In the genomic region with DNA sequence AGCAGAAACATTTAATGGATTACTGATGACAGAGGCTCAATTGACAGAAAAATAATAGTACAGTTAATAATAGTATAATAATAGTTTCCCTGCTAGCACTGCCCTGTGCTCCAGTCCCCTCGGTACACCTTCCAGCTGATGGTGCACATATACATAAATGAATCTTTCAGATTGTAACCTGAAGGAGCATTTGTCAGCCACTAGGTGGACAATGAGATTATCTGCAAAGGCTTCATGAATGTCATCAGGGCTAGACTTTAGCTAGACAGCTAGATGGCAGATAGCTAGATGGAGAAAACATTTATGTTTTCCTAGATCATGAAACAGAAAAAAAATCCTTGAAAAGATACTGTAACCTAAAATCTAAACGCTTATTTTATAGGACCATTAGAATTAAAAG, we compare ENCODE assay signal across 8 cellular contexts.
DNase-seq lines count a peak whose midpoint lies in the region; ATAC-seq and TF ChIP-seq lines count a peak whose summit lies in the region.

No MANE protein-coding gene starts in this region.

- no peak overlapping the region for H3K27ac ChIP-seq in tibial nerve

- no peaks in the 10 kb centered on the region for H3K27me3 ChIP-seq in tibial nerve

- H3K9me3 Mint-ChIP-seq in activated T-helper 2 cell treated with anti-CD3 and anti-CD28 coated beads, Interferon-gamma antibody, Interleukin-2, Interleukin-4, amounts not matched to agents 10 μg/mL and 5 μg/mL and 100 μg/mL, durations not matched to agents 14 hours and 24 hours and 36 hours: no peaks in the 10 kb centered on the region

- TF ChIP-seq POLR2A in tibial nerve (IDR thresholded peaks at IDR 0.05): no peak

- no peaks in the 10 kb centered on the region for H3K4me1 ChIP-seq in tibial nerve

- H3K36me3 Mint-ChIP-seq in activated T-helper 2 cell treated with anti-CD3 and anti-CD28 coated beads, Interferon-gamma antibody, Interleukin-2, Interleukin-4, amounts not matched to agents 10 μg/mL and 5 μg/mL and 100 μg/mL, durations not matched to agents 14 hours and 24 hours and 36 hours (ENCODE audit: low read depth): no peaks in the 10 kb centered on the region

- peak; percentile 99 for ATAC-seq in GM18499 (IDR thresholded peaks at IDR 0.05; ENCODE audit: insufficient read depth, unreplicated experiment)
- peak; percentile 96 for ATAC-seq in GM21576 (IDR thresholded peaks at IDR 0.05; ENCODE audit: unreplicated experiment)

- H3K4me1 Mint-ChIP-seq in activated T-helper 2 cell treated with anti-CD3 and anti-CD28 coated beads, Interferon-gamma antibody, Interleukin-2, Interleukin-4, amounts not matched to agents 10 μg/mL and 5 μg/mL and 100 μg/mL, durations not matched to agents 14 hours and 24 hours and 36 hours (ENCODE audit: low read depth): no peaks in the 10 kb centered on the region

- H3K9me3 ChIP-seq in tibial nerve: no peaks in the 10 kb centered on the region

- H3K4me3 ChIP-seq in epithelial cell of esophagus (ENCODE audit: low read length): no peak overlapping the region
- H3K4me3 ChIP-seq in tibial nerve: no peak overlapping the region

- no peak overlapping the region for H3K27ac Mint-ChIP-seq in activated T-helper 2 cell treated with anti-CD3 and anti-CD28 coated beads, Interferon-gamma antibody, Interleukin-2, Interleukin-4, amounts not matched to agents 10 μg/mL and 5 μg/mL and 100 μg/mL, durations not matched to agents 14 hours and 24 hours and 36 hours

- no peaks in the 10 kb centered on the region for H3K36me3 ChIP-seq in tibial nerve

- WGBS in tibial nerve, 2 donors: 75 to 82% methylated on average over 2 of the region's 2 CpGs

- H3K4me3 Mint-ChIP-seq in activated T-helper 2 cell treated with anti-CD3 and anti-CD28 coated beads, Interferon-gamma antibody, Interleukin-2, Interleukin-4, amounts not matched to agents 10 μg/mL and 5 μg/mL and 100 μg/mL, durations not matched to agents 14 hours and 24 hours and 36 hours (ENCODE audit: low read depth): no peak overlapping the region

- TF ChIP-seq EP300 in Ishikawa (IDR thresholded peaks at IDR 0.05; ENCODE audit: borderline replicate concordance) (no peak), tibial nerve (IDR thresholded peaks at IDR 0.05) (no peak)

- TF ChIP-seq RAD21 in Ishikawa (IDR thresholded peaks at IDR 0.05; ENCODE audit: low read depth): peak; percentile 25; the same call in 1 of the 2 replicates

- peaks cover 2% of the 10 kb centered on the region for H3K27me3 Mint-ChIP-seq in activated T-helper 2 cell treated with anti-CD3 and anti-CD28 coated beads, Interferon-gamma antibody, Interleukin-2, Interleukin-4, amounts not matched to agents 10 μg/mL and 5 μg/mL and 100 μg/mL, durations not matched to agents 14 hours and 24 hours and 36 hours (ENCODE audit: low read depth)

- TF ChIP-seq CTCF in epithelial cell of esophagus (IDR thresholded peaks at IDR 0.05; ENCODE audit: insufficient read depth, low read depth, low read length, missing control alignments) (peak; percentile 66), tibial nerve (IDR thresholded peaks at IDR 0.05) (no peak)

- DNase-seq in epithelial cell of esophagus (ENCODE audit: low read depth): peak; percentile 51
- DNase-seq in activated CD8-positive, alpha-beta memory T cell treated with anti-CD3 and anti-CD28 coated beads for 24 hours: no peak
- DNase-seq in activated T-helper 2 cell treated with anti-CD3 and anti-CD28 coated beads, Interferon-gamma antibody, Interleukin-2, Interleukin-4, amounts not matched to agents 10 μg/mL and 5 μg/mL and 100 μg/mL, durations not matched to agents 14 hours and 24 hours and 36 hours (ENCODE audit: low spot score): no peak
- no peak for DNase-seq in activated gamma-delta T cell (lab: John Stamatoyannopoulos, UW)
- DNase-seq in tibial nerve (ENCODE audit: low spot score in 2 of 2): no peak

- intact Hi-C loops in activated T-helper 2 cell treated with anti-CD3 and anti-CD28 coated beads, Interferon-gamma antibody, Interleukin-2, Interleukin-4, amounts not matched to agents 10 μg/mL and 5 μg/mL and 100 μg/mL, durations not matched to agents 14 hours and 24 hours and 36 hours (cut with micrococcal nuclease): loop anchor here (10.0 kb wide), 1 partner anchor 305 kb away; a partner anchor contains a TSS

TF ChIP-seq in Ishikawa, 13 proteins besides CTCF, POLR2A, EP300 and RAD21:
- TF ChIP-seq FOXM1 (IDR thresholded peaks at IDR 0.05; ENCODE audit: borderline replicate concordance, low read depth): no peak
